In the genomic region with DNA sequence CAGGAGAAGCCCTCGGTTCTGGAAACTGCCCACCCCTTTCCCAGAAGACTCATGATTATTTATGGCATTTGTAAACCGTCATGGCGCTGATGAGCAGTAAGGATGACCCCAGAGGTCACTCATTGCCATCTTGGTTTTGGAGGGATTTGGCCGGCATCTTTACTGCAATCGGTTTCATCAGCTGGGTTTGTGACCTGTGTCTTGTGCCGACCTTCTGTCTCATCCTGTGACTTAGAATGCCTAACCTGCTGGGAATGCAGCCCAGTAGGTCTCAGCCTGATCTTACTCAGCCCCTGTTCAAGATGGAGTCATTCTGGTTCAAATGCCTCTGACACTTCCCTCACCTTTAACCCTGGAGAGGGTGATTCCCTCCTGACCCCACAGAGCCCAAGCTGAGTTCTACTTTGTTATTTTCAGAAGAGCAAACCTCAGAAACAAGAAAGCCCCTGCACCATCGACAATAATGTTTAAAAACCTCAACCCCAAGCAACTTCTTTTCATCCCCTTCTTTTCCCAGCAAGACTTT, we compare ENCODE assay signal across 1 cellular context.
A peak's percentile ranks its signal among the peaks of the same experiment; 100 is the strongest.
TF ChIP-seq lines count a peak whose summit lies in the region.

No MANE protein-coding gene starts in this region.

TF ChIP-seq in K562, 482 proteins besides CTCF, POLR2A, EP300 and RAD21 (continued from another document and continues in another):
- TF ChIP-seq, protein P1, sequence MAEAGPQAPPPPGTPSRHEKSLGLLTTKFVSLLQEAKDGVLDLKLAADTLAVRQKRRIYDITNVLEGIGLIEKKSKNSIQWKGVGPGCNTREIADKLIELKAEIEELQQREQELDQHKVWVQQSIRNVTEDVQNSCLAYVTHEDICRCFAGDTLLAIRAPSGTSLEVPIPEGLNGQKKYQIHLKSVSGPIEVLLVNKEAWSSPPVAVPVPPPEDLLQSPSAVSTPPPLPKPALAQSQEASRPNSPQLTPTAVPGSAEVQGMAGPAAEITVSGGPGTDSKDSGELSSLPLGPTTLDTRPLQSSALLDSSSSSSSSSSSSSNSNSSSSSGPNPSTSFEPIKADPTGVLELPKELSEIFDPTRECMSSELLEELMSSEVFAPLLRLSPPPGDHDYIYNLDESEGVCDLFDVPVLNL (CRISPR knock-in tag; IDR thresholded peaks at IDR 0.05; ENCODE audit: low read depth), result no peak
- TF ChIP-seq TAF15 (IDR thresholded peaks at IDR 0.05; ENCODE audit: low read depth, low read length) (no peak), SREBF1 (IDR thresholded peaks at IDR 0.05; ENCODE audit: borderline replicate concordance, low read depth, low read length) (no peak), JUND (IDR thresholded peaks at IDR 0.05; ENCODE audit: borderline replicate concordance, low read depth, low read length) (peak; percentile 27; the same call in 1 of the 2 replicates), JUND (tag; IDR thresholded peaks at IDR 0.05; ENCODE audit: borderline replicate concordance, low read depth, low read length) (no peak; the same call in 2 of the 3 replicates), HNRNPH1 (optimal IDR thresholded peaks at IDR 0.05; ENCODE audit: low read depth, low read length) (no peak), TRIM28 (IDR thresholded peaks at IDR 0.05) (no peak), EGR1 (conservative IDR thresholded peaks at IDR 0.05) (no peak), ZNF695 (CRISPR knock-in tag; IDR thresholded peaks at IDR 0.05) (no peak), ZNF780A (CRISPR knock-in tag; IDR thresholded peaks at IDR 0.05) (peak; percentile 80), POLR2H (tag; IDR thresholded peaks at IDR 0.05; ENCODE audit: low read depth) (peak; percentile 71; the same call in 1 of the 2 replicates), ESRRA (IDR thresholded peaks at IDR 0.05; ENCODE audit: borderline replicate concordance, low read depth) (peak; percentile 89), ATF1 (CRISPR knock-in tag; IDR thresholded peaks at IDR 0.05) (no peak), ATF1 (tag; IDR thresholded peaks at IDR 0.05) (peak; percentile 68; the same call in 1 of the 2 replicates), GATAD2B (IDR thresholded peaks at IDR 0.05; ENCODE audit: borderline replicate concordance) (no peak), TCF7 (IDR thresholded peaks at IDR 0.05; ENCODE audit: borderline replicate concordance) (no peak), ZNF23 (CRISPR knock-in tag; IDR thresholded peaks at IDR 0.05) (no peak), E2F3 (CRISPR knock-in tag; IDR thresholded peaks at IDR 0.05) (peak; percentile 82), HDAC1 (IDR thresholded peaks at IDR 0.05) (no peak), ZNF644 (tag; IDR thresholded peaks at IDR 0.05; ENCODE audit: low read depth) (peak; percentile 94; the same call in 1 of the 2 replicates), COPS2 (conservative IDR thresholded peaks at IDR 0.05) (no peak), ZBED1 (IDR thresholded peaks at IDR 0.05) (no peak), PHF21A (IDR thresholded peaks at IDR 0.05; ENCODE audit: borderline replicate concordance, low read depth) (no peak), CAMTA2 (CRISPR knock-in tag; conservative IDR thresholded peaks at IDR 0.05) (no peak), SETDB1 (IDR thresholded peaks at IDR 0.05; ENCODE audit: low read length) (no peak), POLR2AphosphoS2 (IDR thresholded peaks at IDR 0.05; ENCODE audit: low read length) (no peak)
- TF ChIP-seq, protein P2, sequence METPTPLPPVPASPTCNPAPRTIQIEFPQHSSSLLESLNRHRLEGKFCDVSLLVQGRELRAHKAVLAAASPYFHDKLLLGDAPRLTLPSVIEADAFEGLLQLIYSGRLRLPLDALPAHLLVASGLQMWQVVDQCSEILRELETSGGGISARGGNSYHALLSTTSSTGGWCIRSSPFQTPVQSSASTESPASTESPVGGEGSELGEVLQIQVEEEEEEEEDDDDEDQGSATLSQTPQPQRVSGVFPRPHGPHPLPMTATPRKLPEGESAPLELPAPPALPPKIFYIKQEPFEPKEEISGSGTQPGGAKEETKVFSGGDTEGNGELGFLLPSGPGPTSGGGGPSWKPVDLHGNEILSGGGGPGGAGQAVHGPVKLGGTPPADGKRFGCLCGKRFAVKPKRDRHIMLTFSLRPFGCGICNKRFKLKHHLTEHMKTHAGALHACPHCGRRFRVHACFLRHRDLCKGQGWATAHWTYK (CRISPR knock-in tag; IDR thresholded peaks at IDR 0.05), result peak; percentile 93
- TF ChIP-seq, protein P3, sequence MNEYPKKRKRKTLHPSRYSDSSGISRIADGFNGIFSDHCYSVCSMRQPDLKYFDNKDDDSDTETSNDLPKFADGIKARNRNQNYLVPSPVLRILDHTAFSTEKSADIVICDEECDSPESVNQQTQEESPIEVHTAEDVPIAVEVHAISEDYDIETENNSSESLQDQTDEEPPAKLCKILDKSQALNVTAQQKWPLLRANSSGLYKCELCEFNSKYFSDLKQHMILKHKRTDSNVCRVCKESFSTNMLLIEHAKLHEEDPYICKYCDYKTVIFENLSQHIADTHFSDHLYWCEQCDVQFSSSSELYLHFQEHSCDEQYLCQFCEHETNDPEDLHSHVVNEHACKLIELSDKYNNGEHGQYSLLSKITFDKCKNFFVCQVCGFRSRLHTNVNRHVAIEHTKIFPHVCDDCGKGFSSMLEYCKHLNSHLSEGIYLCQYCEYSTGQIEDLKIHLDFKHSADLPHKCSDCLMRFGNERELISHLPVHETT (CRISPR knock-in tag; conservative IDR thresholded peaks at IDR 0.05 in 1 of 2, IDR thresholded peaks at IDR 0.05 in 1 of 2), result peak in 1 of 2 experiments; percentile 93; a peak in 2 of 4 replicates
- TF ChIP-seq, protein P4, sequence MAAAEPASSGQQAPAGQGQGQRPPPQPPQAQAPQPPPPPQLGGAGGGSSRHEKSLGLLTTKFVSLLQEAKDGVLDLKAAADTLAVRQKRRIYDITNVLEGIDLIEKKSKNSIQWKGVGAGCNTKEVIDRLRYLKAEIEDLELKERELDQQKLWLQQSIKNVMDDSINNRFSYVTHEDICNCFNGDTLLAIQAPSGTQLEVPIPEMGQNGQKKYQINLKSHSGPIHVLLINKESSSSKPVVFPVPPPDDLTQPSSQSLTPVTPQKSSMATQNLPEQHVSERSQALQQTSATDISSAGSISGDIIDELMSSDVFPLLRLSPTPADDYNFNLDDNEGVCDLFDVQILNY (CRISPR knock-in tag; IDR thresholded peaks at IDR 0.05), result no peak
- TF ChIP-seq, protein P5, sequence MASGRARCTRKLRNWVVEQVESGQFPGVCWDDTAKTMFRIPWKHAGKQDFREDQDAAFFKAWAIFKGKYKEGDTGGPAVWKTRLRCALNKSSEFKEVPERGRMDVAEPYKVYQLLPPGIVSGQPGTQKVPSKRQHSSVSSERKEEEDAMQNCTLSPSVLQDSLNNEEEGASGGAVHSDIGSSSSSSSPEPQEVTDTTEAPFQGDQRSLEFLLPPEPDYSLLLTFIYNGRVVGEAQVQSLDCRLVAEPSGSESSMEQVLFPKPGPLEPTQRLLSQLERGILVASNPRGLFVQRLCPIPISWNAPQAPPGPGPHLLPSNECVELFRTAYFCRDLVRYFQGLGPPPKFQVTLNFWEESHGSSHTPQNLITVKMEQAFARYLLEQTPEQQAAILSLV (tag; IDR thresholded peaks at IDR 0.05), result peak; percentile 84
- TF ChIP-seq, protein P6, sequence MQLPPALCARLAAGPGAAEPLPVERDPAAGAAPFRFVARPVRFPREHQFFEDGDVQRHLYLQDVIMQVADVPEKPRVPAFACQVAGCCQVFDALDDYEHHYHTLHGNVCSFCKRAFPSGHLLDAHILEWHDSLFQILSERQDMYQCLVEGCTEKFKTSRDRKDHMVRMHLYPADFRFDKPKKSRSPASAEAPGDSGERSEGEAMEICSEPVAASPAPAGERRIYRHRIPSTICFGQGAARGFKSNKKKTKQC (CRISPR knock-in tag; IDR thresholded peaks at IDR 0.05), result no peak
- TF ChIP-seq, protein P7, sequence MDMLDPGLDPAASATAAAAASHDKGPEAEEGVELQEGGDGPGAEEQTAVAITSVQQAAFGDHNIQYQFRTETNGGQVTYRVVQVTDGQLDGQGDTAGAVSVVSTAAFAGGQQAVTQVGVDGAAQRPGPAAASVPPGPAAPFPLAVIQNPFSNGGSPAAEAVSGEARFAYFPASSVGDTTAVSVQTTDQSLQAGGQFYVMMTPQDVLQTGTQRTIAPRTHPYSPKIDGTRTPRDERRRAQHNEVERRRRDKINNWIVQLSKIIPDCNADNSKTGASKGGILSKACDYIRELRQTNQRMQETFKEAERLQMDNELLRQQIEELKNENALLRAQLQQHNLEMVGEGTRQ (CRISPR knock-in tag; IDR thresholded peaks at IDR 0.05), result no peak
- TF ChIP-seq, protein P8, sequence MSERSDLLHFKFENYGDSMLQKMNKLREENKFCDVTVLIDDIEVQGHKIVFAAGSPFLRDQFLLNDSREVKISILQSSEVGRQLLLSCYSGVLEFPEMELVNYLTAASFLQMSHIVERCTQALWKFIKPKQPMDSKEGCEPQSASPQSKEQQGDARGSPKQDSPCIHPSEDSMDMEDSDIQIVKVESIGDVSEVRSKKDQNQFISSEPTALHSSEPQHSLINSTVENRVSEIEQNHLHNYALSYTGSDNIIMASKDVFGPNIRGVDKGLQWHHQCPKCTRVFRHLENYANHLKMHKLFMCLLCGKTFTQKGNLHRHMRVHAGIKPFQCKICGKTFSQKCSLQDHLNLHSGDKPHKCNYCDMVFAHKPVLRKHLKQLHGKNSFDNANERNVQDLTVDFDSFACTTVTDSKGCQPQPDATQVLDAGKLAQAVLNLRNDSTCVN (CRISPR knock-in tag; IDR thresholded peaks at IDR 0.05), result peak; percentile 81; the same call in 1 of the 2 replicates
- TF ChIP-seq, protein P9, sequence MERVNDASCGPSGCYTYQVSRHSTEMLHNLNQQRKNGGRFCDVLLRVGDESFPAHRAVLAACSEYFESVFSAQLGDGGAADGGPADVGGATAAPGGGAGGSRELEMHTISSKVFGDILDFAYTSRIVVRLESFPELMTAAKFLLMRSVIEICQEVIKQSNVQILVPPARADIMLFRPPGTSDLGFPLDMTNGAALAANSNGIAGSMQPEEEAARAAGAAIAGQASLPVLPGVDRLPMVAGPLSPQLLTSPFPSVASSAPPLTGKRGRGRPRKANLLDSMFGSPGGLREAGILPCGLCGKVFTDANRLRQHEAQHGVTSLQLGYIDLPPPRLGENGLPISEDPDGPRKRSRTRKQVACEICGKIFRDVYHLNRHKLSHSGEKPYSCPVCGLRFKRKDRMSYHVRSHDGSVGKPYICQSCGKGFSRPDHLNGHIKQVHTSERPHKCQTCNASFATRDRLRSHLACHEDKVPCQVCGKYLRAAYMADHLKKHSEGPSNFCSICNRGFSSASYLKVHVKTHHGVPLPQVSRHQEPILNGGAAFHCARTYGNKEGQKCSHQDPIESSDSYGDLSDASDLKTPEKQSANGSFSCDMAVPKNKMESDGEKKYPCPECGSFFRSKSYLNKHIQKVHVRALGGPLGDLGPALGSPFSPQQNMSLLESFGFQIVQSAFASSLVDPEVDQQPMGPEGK (CRISPR knock-in tag; IDR thresholded peaks at IDR 0.05; ENCODE audit: borderline replicate concordance), result peak; percentile 79; the same call in 1 of the 2 replicates
- TF ChIP-seq, protein P10, sequence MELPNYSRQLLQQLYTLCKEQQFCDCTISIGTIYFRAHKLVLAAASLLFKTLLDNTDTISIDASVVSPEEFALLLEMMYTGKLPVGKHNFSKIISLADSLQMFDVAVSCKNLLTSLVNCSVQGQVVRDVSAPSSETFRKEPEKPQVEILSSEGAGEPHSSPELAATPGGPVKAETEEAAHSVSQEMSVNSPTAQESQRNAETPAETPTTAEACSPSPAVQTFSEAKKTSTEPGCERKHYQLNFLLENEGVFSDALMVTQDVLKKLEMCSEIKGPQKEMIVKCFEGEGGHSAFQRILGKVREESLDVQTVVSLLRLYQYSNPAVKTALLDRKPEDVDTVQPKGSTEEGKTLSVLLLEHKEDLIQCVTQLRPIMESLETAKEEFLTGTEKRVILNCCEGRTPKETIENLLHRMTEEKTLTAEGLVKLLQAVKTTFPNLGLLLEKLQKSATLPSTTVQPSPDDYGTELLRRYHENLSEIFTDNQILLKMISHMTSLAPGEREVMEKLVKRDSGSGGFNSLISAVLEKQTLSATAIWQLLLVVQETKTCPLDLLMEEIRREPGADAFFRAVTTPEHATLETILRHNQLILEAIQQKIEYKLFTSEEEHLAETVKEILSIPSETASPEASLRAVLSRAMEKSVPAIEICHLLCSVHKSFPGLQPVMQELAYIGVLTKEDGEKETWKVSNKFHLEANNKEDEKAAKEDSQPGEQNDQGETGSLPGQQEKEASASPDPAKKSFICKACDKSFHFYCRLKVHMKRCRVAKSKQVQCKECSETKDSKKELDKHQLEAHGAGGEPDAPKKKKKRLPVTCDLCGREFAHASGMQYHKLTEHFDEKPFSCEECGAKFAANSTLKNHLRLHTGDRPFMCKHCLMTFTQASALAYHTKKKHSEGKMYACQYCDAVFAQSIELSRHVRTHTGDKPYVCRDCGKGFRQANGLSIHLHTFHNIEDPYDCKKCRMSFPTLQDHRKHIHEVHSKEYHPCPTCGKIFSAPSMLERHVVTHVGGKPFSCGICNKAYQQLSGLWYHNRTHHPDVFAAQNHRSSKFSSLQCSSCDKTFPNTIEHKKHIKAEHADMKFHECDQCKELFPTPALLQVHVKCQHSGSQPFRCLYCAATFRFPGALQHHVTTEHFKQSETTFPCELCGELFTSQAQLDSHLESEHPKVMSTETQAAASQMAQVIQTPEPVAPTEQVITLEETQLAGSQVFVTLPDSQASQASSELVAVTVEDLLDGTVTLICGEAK (IDR thresholded peaks at IDR 0.05), result no peak
- TF ChIP-seq, protein P10 (CRISPR knock-in tag; IDR thresholded peaks at IDR 0.05), result no peak
